In the genomic region with DNA sequence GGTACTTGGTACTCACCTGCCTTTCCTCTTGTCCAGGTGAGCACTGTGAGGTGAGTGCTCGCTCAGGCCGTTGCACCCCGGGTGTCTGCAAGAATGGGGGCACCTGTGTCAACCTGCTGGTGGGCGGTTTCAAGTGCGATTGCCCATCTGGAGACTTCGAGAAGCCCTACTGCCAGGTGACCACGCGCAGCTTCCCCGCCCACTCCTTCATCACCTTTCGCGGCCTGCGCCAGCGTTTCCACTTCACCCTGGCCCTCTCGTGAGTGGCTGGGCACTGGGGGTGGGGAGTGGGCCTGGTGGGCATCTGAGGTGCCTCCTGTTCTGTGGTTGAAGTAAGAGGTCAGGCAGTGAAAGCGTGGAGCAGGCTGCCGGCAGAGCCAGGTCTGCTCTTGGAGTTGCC, we compare ENCODE assay signal across 35 cellular contexts. TPM values are rescaled to one million over a fixed set of nuclear protein-coding genes. Genes with fewer than 3 reads are reported as not detected.
"Had no signal": no experiment of that assay in that cellular context is flagged by ENCODE, and none has a peak within 500 bp of the region (broad histone marks: within the 10 kb centered on the region; RNA-seq: fewer than 3 reads in every experiment).

No MANE protein-coding gene starts in this region.

- H3K4me3 ChIP-seq: adrenal gland, body of pancreas, Peyer's patch, SJCRH30, SK-N-MC had no signal

- H3K9me3 ChIP-seq: adrenal gland, body of pancreas, Peyer's patch, SJCRH30 had no signal

- H3K36me3 ChIP-seq: adrenal gland, Peyer's patch, SJCRH30 had no signal

- H3K9me3 Mint-ChIP-seq: activated CD4-positive, alpha-beta T cell treated with anti-CD3 and anti-CD28 coated beads, Interleukin-2, amount 10 ng/mL, durations not matched to agents 24 days and 14 days; activated CD8-positive, alpha-beta T cell treated with anti-CD3 and anti-CD28 coated beads for 36 hours; activated naive CD4-positive, alpha-beta T cell treated with anti-CD3 and anti-CD28 coated beads, Interleukin-2, amount 50 U/mL, for 72 hours; activated T-cell treated with anti-CD3 and anti-CD28 coated beads, Interleukin-2, amount 50 U/mL, for 72 hours; activated T-helper 17 cell treated with anti-CD3 and anti-CD28 coated beads, Interleukin-2, amount 50 U/mL, for 72 hours had no signal

- H3K9ac ChIP-seq: KMS-11 had no signal

- DNase-seq: activated CD4-positive, alpha-beta T cell treated with anti-CD3 and anti-CD28 coated beads, Interleukin-2, amount 10 ng/mL, durations not matched to agents 24 days and 14 days; activated CD4-positive, alpha-beta T cell treated with anti-CD3 and anti-CD28 coated beads, Interleukin-2, amount 50 U/mL, for 4 hours; activated CD8-positive, alpha-beta T cell treated with anti-CD3 and anti-CD28 coated beads for 36 hours; activated gamma-delta T cell; activated naive CD4-positive, alpha-beta T cell treated with Interleukin-2 at 50 U/mL for 16 hours; activated T-cell treated with anti-CD3 and anti-CD28 coated beads, Interleukin-2, amount 50 U/mL, for 1 hour; activated T-cell treated with anti-CD3 and anti-CD28 coated beads, Interleukin-2, amount 50 U/mL, for 72 hours; adrenal gland; body of pancreas; caudate nucleus; MM.1S; MV-4-11; NCI-H1092; NCI-H1436 treated with DMSO at 0.1 percent for 48 hours; NCI-H1694 treated with DMSO at 0.1 percent for 48 hours; NCI-H2029; NCI-H345; NCI-H524 treated with DMSO at 0.1 percent for 48 hours; NK-92 treated with Interleukin-12 subunit alpha and Interleukin-12 subunit beta, amount 100 ng/mL, for 24 hours; PC-3; Peyer's patch; Right ventricle myocardium superior; RPMI8226; SJCRH30; T1000; WERI-Rb-1 had no signal

- H3K27me3 ChIP-seq: adrenal gland, body of pancreas, Peyer's patch, SJCRH30 had no signal

- H3K4me3 Mint-ChIP-seq: activated CD4-positive, alpha-beta T cell treated with anti-CD3 and anti-CD28 coated beads, Interleukin-2, amount 10 ng/mL, durations not matched to agents 24 days and 14 days; activated CD8-positive, alpha-beta T cell treated with anti-CD3 and anti-CD28 coated beads for 36 hours; activated T-cell treated with anti-CD3 and anti-CD28 coated beads, Interleukin-2, amount 50 U/mL, for 72 hours; activated T-helper 17 cell treated with anti-CD3 and anti-CD28 coated beads, Interleukin-2, amount 50 U/mL, for 72 hours had no signal

- H3K27me3 Mint-ChIP-seq: activated CD8-positive, alpha-beta T cell treated with anti-CD3 and anti-CD28 coated beads for 36 hours; activated T-helper 17 cell treated with anti-CD3 and anti-CD28 coated beads, Interleukin-2, amount 50 U/mL, for 72 hours had no signal

- H3K4me1 Mint-ChIP-seq: activated CD4-positive, alpha-beta T cell treated with anti-CD3 and anti-CD28 coated beads, Interleukin-2, amount 10 ng/mL, durations not matched to agents 24 days and 14 days had no signal

- H3K36me3 Mint-ChIP-seq: activated naive CD4-positive, alpha-beta T cell treated with anti-CD3 and anti-CD28 coated beads, Interleukin-2, amount 50 U/mL, for 72 hours had no signal

- H3K4me2 ChIP-seq: KMS-11 had no signal

- H3K27ac Mint-ChIP-seq: activated CD4-positive, alpha-beta T cell treated with anti-CD3 and anti-CD28 coated beads, Interleukin-2, amount 10 ng/mL, durations not matched to agents 24 days and 14 days; activated CD8-positive, alpha-beta T cell treated with anti-CD3 and anti-CD28 coated beads for 36 hours; activated naive CD4-positive, alpha-beta T cell treated with anti-CD3 and anti-CD28 coated beads, Interleukin-2, amount 50 U/mL, for 72 hours; activated T-cell treated with anti-CD3 and anti-CD28 coated beads, Interleukin-2, amount 50 U/mL, for 72 hours; activated T-helper 17 cell treated with anti-CD3 and anti-CD28 coated beads, Interleukin-2, amount 50 U/mL, for 72 hours had no signal

- H3K27ac ChIP-seq: adrenal gland, body of pancreas, KMS-11, Peyer's patch, SJCRH30, SK-N-MC had no signal

RNA-seq across cellular contexts. Expression of a gene that starts 45.8 kb away (rescaled TPM):
- total RNA-seq: activated CD4-positive, alpha-beta T cell treated with anti-CD3 and anti-CD28 coated beads, Interleukin-2, amount 10 ng/mL, durations not matched to agents 24 days and 14 days; activated CD8-positive, alpha-beta memory T cell treated with anti-CD3 and anti-CD28 coated beads for 36 hours; activated CD8-positive, alpha-beta T cell treated with anti-CD3 and anti-CD28 coated beads for 36 hours; activated naive CD4-positive, alpha-beta T cell treated with anti-CD3 and anti-CD28 coated beads, Interleukin-2, amount 50 U/mL, for 72 hours; activated T-cell treated with anti-CD3 and anti-CD28 coated beads, Interleukin-2, amount 50 U/mL, for 72 hours; activated T-helper 17 cell treated with anti-CD3 and anti-CD28 coated beads, Interleukin-2, amount 50 U/mL, for 72 hours; astrocyte; body of pancreas; NCI-H460; PC-3; Peyer's patch; T-helper 1 cell treated with Interleukin-12 subunit alpha and Interleukin-12 subunit beta and Interleukin-4 antibody, amounts not matched to agents 30 ng/mL and 1 ng/mL, for 36 hours; T-helper 2 cell treated with Interferon-gamma antibody and Interleukin-4, amounts not matched to agents 100 ng/mL and 5 ng/mL, for 36 hours had no signal
